Comparison of ENCODE assay signal across 23 cellular contexts in the genomic region with DNA sequence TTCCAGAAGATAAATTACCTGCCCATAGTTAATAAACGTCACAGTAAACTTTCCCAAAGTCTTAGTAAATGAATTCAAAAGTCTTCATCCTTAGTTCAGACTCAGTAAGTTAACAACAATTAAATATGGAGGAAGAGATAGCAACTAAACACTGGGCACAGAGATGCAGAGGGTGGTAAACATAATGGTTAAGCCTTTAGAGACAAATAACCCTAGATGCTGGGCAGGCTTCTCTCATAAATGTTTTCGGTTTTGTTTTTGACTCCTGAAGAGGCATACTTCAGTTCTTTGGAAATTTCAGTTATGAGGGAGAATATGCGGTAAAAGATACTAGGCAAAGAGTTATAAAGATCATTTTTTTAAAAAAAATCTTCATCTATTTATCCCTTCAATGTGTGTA.
"Had no signal": no experiment of that assay in that cellular context is flagged by ENCODE, and none has a peak within 500 bp of the region (broad histone marks: within the 10 kb centered on the region; RNA-seq: fewer than 3 reads in every experiment).

No MANE protein-coding gene starts in this region.

- H3K9me3 ChIP-seq: colonic mucosa, esophagus muscularis mucosa, esophagus squamous epithelium, gastrocnemius medialis, gastroesophageal sphincter had no signal

- H3K27ac ChIP-seq: colonic mucosa, coronary artery, epithelial cell of prostate, esophagus muscularis mucosa, esophagus squamous epithelium, foreskin keratinocyte, gastrocnemius medialis, gastroesophageal sphincter, heart left ventricle, heart right ventricle had no signal

- H3K4me3 ChIP-seq: colonic mucosa, coronary artery, dorsolateral prefrontal cortex, esophagus muscularis mucosa, esophagus squamous epithelium, gastrocnemius medialis, gastroesophageal sphincter, heart left ventricle, heart right ventricle had no signal

- ATAC-seq: effector memory CD8-positive, alpha-beta T cell; esophagus mucosa; foreskin keratinocyte; gastrocnemius medialis; gastroesophageal sphincter; heart left ventricle; heart right ventricle had no signal

- DNase-seq: colonic mucosa; cortex of kidney; dermis blood vessel endothelial cell; effector CD4-positive, alpha-beta T cell; effector CD8-positive, alpha-beta T cell; effector memory CD4-positive, alpha-beta T cell; effector memory CD8-positive, alpha-beta T cell; endodermal cell; esophagus squamous epithelium; foreskin fibroblast; foreskin keratinocyte; foreskin melanocyte; gastrocnemius medialis; glutamatergic neuron; head of caudate nucleus; heart left ventricle; heart right ventricle had no signal

- H3K27me3 ChIP-seq: colonic mucosa, dorsolateral prefrontal cortex, esophagus muscularis mucosa, esophagus squamous epithelium, foreskin keratinocyte, gastrocnemius medialis, gastroesophageal sphincter, heart left ventricle, heart right ventricle had no signal

- H3K4me1 ChIP-seq: colonic mucosa, esophagus muscularis mucosa, esophagus squamous epithelium, foreskin keratinocyte, gastrocnemius medialis, gastroesophageal sphincter, heart left ventricle, heart right ventricle had no signal

- H3K36me3 ChIP-seq: colonic mucosa, esophagus muscularis mucosa, esophagus squamous epithelium, gastrocnemius medialis, gastroesophageal sphincter, heart left ventricle, heart right ventricle had no signal
